In genomic region chr3:168894204-168894603, GRCh38 we compare ENCODE assay signal across 8 cellular contexts.
"Had no signal": no experiment of that assay in that cellular context is flagged by ENCODE, and none has a peak within 500 bp of the region (broad histone marks: within the 10 kb centered on the region; RNA-seq: fewer than 3 reads in every experiment).

No MANE protein-coding gene starts in this region.

- H3K9ac ChIP-seq: GM23248 had no signal

- H2AFZ ChIP-seq: GM23248 had no signal

- FAIRE-seq: H54 had no signal

- H3K27ac Mint-ChIP-seq: H9, IgD-negative memory B cell had no signal

- H3K27ac ChIP-seq: GM23248, HL-60 had no signal

- H3K27me3 Mint-ChIP-seq: IgD-negative memory B cell had no signal

- H3K4me3 ChIP-seq: GM23248 had no signal

- H3K36me3 Mint-ChIP-seq: IgD-negative memory B cell had no signal

- H3K4me1 Mint-ChIP-seq: IgD-negative memory B cell had no signal

- DNase-seq: GM23248, GOT3, H9, HCEC 1CT, KBM-7 had no signal

- H3K4me3 Mint-ChIP-seq: H9, IgD-negative memory B cell had no signal
